18 cellular contexts compared by ENCODE assay signal in genomic region chr12:49461221-49461620, GRCh38.
"Had no signal": no experiment of that assay in that cellular context is flagged by ENCODE, and none has a peak within 500 bp of the region (broad histone marks: within the 10 kb centered on the region; RNA-seq: fewer than 3 reads in every experiment).

No MANE protein-coding gene starts in this region.

- ATAC-seq: natural killer cell; psoas muscle; sciatic nerve; stimulated activated effector memory CD8-positive, alpha-beta T cell treated with anti-CD3 and anti-CD28 coated beads, Interleukin-12 subunit alpha, Interleukin-12 subunit beta, amount 100 ng/mL, for 72 hours; T-cell had no signal

- H3K27ac ChIP-seq: esophagus muscularis mucosa, psoas muscle, spleen had no signal

- H3K27me3 ChIP-seq: dorsolateral prefrontal cortex, esophagus muscularis mucosa, spleen, thyroid gland had no signal

- DNase-seq: activated CD4-positive, CD25-positive, alpha-beta regulatory T cell treated with anti-CD3 and anti-CD28 coated beads, Interleukin-2, amount 50 U/mL, for 72 hours; activated naive CD4-positive, alpha-beta T cell; activated naive CD8-positive, alpha-beta T cell treated with anti-CD3 and anti-CD28 coated beads, Interleukin-2, amount 10 ng/mL, durations not matched to agents 7 days and 5 days; aorta; dorsolateral prefrontal cortex; islet precursor cell; natural killer cell; occipital lobe; psoas muscle; spleen; stimulated activated CD4-positive, alpha-beta T cell treated with anti-CD3 and anti-CD28 coated beads, Interleukin-1b, Interleukin-23, amount 100 ng/mL, for 48 hours; T-cell; T-helper 9 cell; thyroid gland had no signal

- H3K4me3 ChIP-seq: dorsolateral prefrontal cortex, esophagus muscularis mucosa, psoas muscle, spleen, thyroid gland had no signal

- FAIRE-seq: urothelium cell line had no signal

- H3K36me3 ChIP-seq: thyroid gland had no signal

- H3K9me3 ChIP-seq: esophagus muscularis mucosa, psoas muscle, spleen, thyroid gland had no signal
